ENCODE assay signal across 8 cellular contexts in genomic region chr15:90286678-90287077, GRCh38. TPM values are rescaled to one million over a fixed set of nuclear protein-coding genes. Genes with fewer than 3 reads are reported as not detected.
DNase-seq lines count a peak whose midpoint lies in the region; ATAC-seq and TF ChIP-seq lines count a peak whose summit lies in the region.

No MANE protein-coding gene starts in this region.

- TF ChIP-seq CTCF in C4-2B (conservative IDR thresholded peaks at IDR 0.05) = peak; percentile 66
- TF ChIP-seq CTCF in H9 (conservative IDR thresholded peaks at IDR 0.05) = peak; percentile 57

- no peaks in the 10 kb centered on the region for H4K20me1 ChIP-seq in H9 (ENCODE audit: control insufficient read depth, insufficient read depth, insufficient read length)

- H2BK5ac ChIP-seq in H9 (ENCODE audit: insufficient read length, low read length) = no peak overlapping the region

- no peaks in the 10 kb centered on the region for H3K79me2 ChIP-seq in H9 (ENCODE audit: insufficient read depth, low read length)

- no peak overlapping the region for H3K4me3 Mint-ChIP-seq in H9
- no peak overlapping the region for H3K4me3 Mint-ChIP-seq in effector memory CD8-positive, alpha-beta T cell

- H3K27me3 Mint-ChIP-seq in H9 (ENCODE audit: low read depth) = no peaks in the 10 kb centered on the region
- H3K27me3 Mint-ChIP-seq in effector memory CD8-positive, alpha-beta T cell = no peaks in the 10 kb centered on the region

- H3K14ac ChIP-seq in H9 (ENCODE audit: insufficient read depth, low read length) = no peak overlapping the region

- no peak overlapping the region for H2BK15ac ChIP-seq in H9 (ENCODE audit: low read depth, low read length)

- no peak overlapping the region for H2AK5ac ChIP-seq in H9 (ENCODE audit: insufficient read length, low read length)

- H4K5ac ChIP-seq in H9 (ENCODE audit: insufficient read length, low read depth, low read length) = no peak overlapping the region

- H3K4me2 ChIP-seq in H9 (ENCODE audit: insufficient read depth, insufficient read length, low read length) = no peak overlapping the region

- peaks cover 10 to 11% of the 10 kb centered on the region in 2 experiments for H3K4me1 Mint-ChIP-seq in H9
- no peaks in the 10 kb centered on the region for H3K4me1 Mint-ChIP-seq in effector memory CD8-positive, alpha-beta T cell (ENCODE audit: low read depth in 2 of 2)

- no peak overlapping the region for H2BK120ac ChIP-seq in H9 (ENCODE audit: low read depth, low read length, poor library complexity, severe bottlenecking)

- no peak overlapping the region for H3K18ac ChIP-seq in H9 (ENCODE audit: insufficient read length, low read depth, low read length)

- no peak overlapping the region for H3K23ac ChIP-seq in H9 (ENCODE audit: insufficient read length, low read depth, low read length)

- H3K27me3 ChIP-seq in H9 (ENCODE audit: insufficient read depth, low read length) = no peaks in the 10 kb centered on the region

- ATAC-seq in effector memory CD8-positive, alpha-beta T cell (replicated peaks) = peak; percentile 88
- ATAC-seq in GM21515 (IDR thresholded peaks at IDR 0.05; ENCODE audit: unreplicated experiment) (no peak), GM21447 (IDR thresholded peaks at IDR 0.05; ENCODE audit: unreplicated experiment) (no peak)

- H3K9ac ChIP-seq in H9 (ENCODE audit: extremely low read depth, insufficient read length, low read length) = no peak overlapping the region

- no peak overlapping the region for H4K8ac ChIP-seq in H9 (replicated peaks; ENCODE audit: insufficient read length, low read depth, low read length)

- no peaks in the 10 kb centered on the region for H3K9me3 ChIP-seq in H9 (ENCODE audit: control insufficient read depth, low read depth, low read length)

- no peak overlapping the region for H3K27ac Mint-ChIP-seq in H9
- no peak overlapping the region for H3K27ac Mint-ChIP-seq in effector memory CD8-positive, alpha-beta T cell

- no peak for DNase-seq in H9
- DNase-seq in SW 1271 (lab: John Stamatoyannopoulos, UW) = peak; percentile 37 to 67
- peak in 2 of 3 experiments; percentile 20 to 24 for DNase-seq in effector memory CD8-positive, alpha-beta T cell
- peak; percentile 45 for DNase-seq in renal cortical epithelial cell (ENCODE audit: low read depth)
- DNase-seq in T1000 (lab: John Stamatoyannopoulos, UW) = no peak

- H3T11ph ChIP-seq in H9 (ENCODE audit: low read length) = no peak overlapping the region

- no peak overlapping the region for H4K91ac ChIP-seq in H9 (ENCODE audit: insufficient read length, low read depth, low read length)

- no peak overlapping the region for H2BK20ac ChIP-seq in H9 (ENCODE audit: low read depth, low read length, poor library complexity, severe bottlenecking)

- H3K79me1 ChIP-seq in H9 (ENCODE audit: insufficient read depth, low read depth, low read length, poor library complexity, severe bottlenecking) = no peaks in the 10 kb centered on the region

- no peaks in the 10 kb centered on the region for H3K4me1 ChIP-seq in H9 (ENCODE audit: insufficient read depth, low read length)

- H3K23me2 ChIP-seq in H9 (ENCODE audit: insufficient read length, low read depth, low read length, poor library complexity, severe bottlenecking) = no peaks in the 10 kb centered on the region

- H3K9me3 Mint-ChIP-seq in H9 = no peaks in the 10 kb centered on the region
- H3K9me3 Mint-ChIP-seq in effector memory CD8-positive, alpha-beta T cell = no peaks in the 10 kb centered on the region

- H3K27ac ChIP-seq in C4-2B = no peak overlapping the region
- no peak overlapping the region for H3K27ac ChIP-seq in H9 (ENCODE audit: insufficient read length, low read depth, low read length)

- no peak overlapping the region for H3K4ac ChIP-seq in H9 (ENCODE audit: low read depth, low read length)

- H2BK12ac ChIP-seq in H9 (ENCODE audit: insufficient read length, low read depth, low read length) = no peak overlapping the region

- no peak overlapping the region for H3K56ac ChIP-seq in H9 (ENCODE audit: insufficient read length, low read depth, low read length)

- no peaks in the 10 kb centered on the region for H3K36me3 Mint-ChIP-seq in H9 (ENCODE audit: insufficient read depth in 1 of 3, low read depth in 3 of 3)
- H3K36me3 Mint-ChIP-seq in effector memory CD8-positive, alpha-beta T cell (ENCODE audit: insufficient read depth) = no peaks in the 10 kb centered on the region

- H2AFZ ChIP-seq in H9 (ENCODE audit: low read length) = no peak overlapping the region

RNA-seq across cellular contexts. Expression of gene NGRN, which starts 21.2 kb away (rescaled TPM):
- total RNA-seq in H9 (2021) = 79.2 and 80.2 TPM in 2 replicates
- total RNA-seq in renal cortical epithelial cell = 102 and 121 TPM in 2 replicates

RNA-seq across cellular contexts. Expression of gene TTLL13, which starts 37.3 kb away (rescaled TPM):
- total RNA-seq in H9 (2021) = not detected in 2 replicates
- 0.10 TPM in 1 of 2 replicates, not detected in the other for total RNA-seq in renal cortical epithelial cell

RNA-seq across cellular contexts. Expression of gene GDPGP1, which starts 52.7 kb away (rescaled TPM):
- total RNA-seq in H9 (2021) = 6.7 and 9.7 TPM in 2 replicates
- 19.0 and 20.8 TPM in 2 replicates for total RNA-seq in renal cortical epithelial cell

RNA-seq across cellular contexts. Expression of gene CIB1, which starts 52.9 kb away (rescaled TPM):
- total RNA-seq in H9 (2021) (23.0 and 27.8 TPM in 2 replicates), renal cortical epithelial cell (44.6 and 45.6 TPM in 2 replicates)

Comparison
In these comparisons a context has a peak if more than half of its experiments do, and no peak if none do; other contexts are left out.
1. DNase-seq: peak in SW 1271 (2 of 2), effector memory CD8-positive, alpha-beta T cell (2 of 3) and renal cortical epithelial cell (single experiment); none in H9 (single experiment) and T1000 (single experiment).